Comparison of ENCODE assay signal across 23 cellular contexts in the genomic region with DNA sequence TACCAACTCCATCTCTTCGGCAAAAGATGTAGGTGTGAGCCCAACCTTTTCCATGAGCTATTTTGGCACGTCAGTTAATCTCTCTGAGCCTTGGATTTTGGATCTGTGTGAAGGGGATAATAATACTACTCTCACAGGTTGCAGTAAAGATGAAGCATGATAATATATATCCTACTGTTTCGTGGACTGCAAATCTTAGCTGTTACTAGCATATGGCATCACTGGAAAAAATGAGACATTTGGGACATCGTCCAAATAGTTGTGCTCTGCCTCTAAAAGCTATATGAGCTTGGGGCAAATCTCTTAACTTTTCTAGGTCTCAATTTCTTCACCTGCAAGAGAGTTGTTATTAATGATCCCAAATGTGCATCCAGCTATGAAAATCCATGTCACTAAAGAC.
"Had no signal": no experiment of that assay in that cellular context is flagged by ENCODE, and none has a peak within 500 bp of the region (broad histone marks: within the 10 kb centered on the region; RNA-seq: fewer than 3 reads in every experiment).

No MANE protein-coding gene starts in this region.

- H3K27ac ChIP-seq: gastrocnemius medialis, parathyroid adenoma, psoas muscle, tibial artery had no signal

- H3K4me3 ChIP-seq: gastrocnemius medialis, psoas muscle, smooth muscle cell, tibial artery had no signal

- DNase-seq: activated CD4-positive, alpha-beta T cell treated with anti-CD3 and anti-CD28 coated beads for 4 hours; activated CD4-positive, alpha-beta T cell treated with anti-CD3 and anti-CD28 coated beads, Interleukin-2, amount 50 U/mL, for 48 hours; activated CD8-positive, alpha-beta memory T cell treated with anti-CD3 and anti-CD28 coated beads for 24 hours; activated gamma-delta T cell treated with Interleukin-2 at 50 U/mL for 16 hours; activated naive CD4-positive, alpha-beta T cell treated with anti-CD3 and anti-CD28 coated beads, Interleukin-2, amount 50 U/mL, for 16 hours; activated T-cell treated with anti-CD3 and anti-CD28 coated beads, Interleukin-2, amount 50 U/mL, for 24 hours; amygdala; central memory CD4-positive, alpha-beta T cell; gastrocnemius medialis; left cardiac atrium; naive B cell; nephron progenitor cell; nucleus accumbens; psoas muscle; stimulated activated CD4-positive, alpha-beta T cell treated with anti-CD3 and anti-CD28 coated beads, Interleukin-1b, Interleukin-23, amount 100 ng/mL, for 48 hours; stimulated activated CD4-positive, alpha-beta T cell treated with anti-CD3 and anti-CD28 coated beads, Interleukin-4, amount 100 ng/mL, for 4 hours; stimulated activated CD8-positive, alpha-beta memory T cell treated with anti-CD3 and anti-CD28 coated beads, Interleukin-4, amount 100 ng/mL, for 48 hours; stimulated activated naive CD8-positive, alpha-beta T cell treated with anti-CD3 and anti-CD28 coated beads, Interleukin-15, amount 100 ng/mL, for 72 hours; substantia nigra; T-helper 1 cell; tibial artery had no signal

- H3K79me2 ChIP-seq: parathyroid adenoma had no signal

- H3K4me1 ChIP-seq: gastrocnemius medialis, parathyroid adenoma, psoas muscle, tibial artery had no signal

- H3K9me3 ChIP-seq: gastrocnemius medialis, psoas muscle, tibial artery had no signal

- H3K36me3 ChIP-seq: gastrocnemius medialis, tibial artery had no signal

- H3K27me3 ChIP-seq: gastrocnemius medialis, tibial artery had no signal

- H2AFZ ChIP-seq: parathyroid adenoma had no signal

- H3K9ac ChIP-seq: parathyroid adenoma had no signal
